ENCODE assay signal across 29 cellular contexts in genomic region chr22:48093981-48094380, GRCh38.
"Had no signal": no experiment of that assay in that cellular context is flagged by ENCODE, and none has a peak within 500 bp of the region (broad histone marks: within the 10 kb centered on the region; RNA-seq: fewer than 3 reads in every experiment).

No MANE protein-coding gene starts in this region.

- H3K4me1 ChIP-seq: body of pancreas had no signal

- DNase-seq: activated CD4-positive, alpha-beta memory T cell treated with anti-CD3 and anti-CD28 coated beads for 36 hours; activated CD4-positive, alpha-beta T cell treated with anti-CD3 and anti-CD28 coated beads, Interleukin-2, amount 10 ng/mL, durations not matched to agents 7 days and 5 days; activated CD4-positive, CD25-positive, alpha-beta regulatory T cell; activated naive CD4-positive, alpha-beta T cell treated with Interleukin-2 at 50 U/mL for 16 hours; activated naive CD8-positive, alpha-beta T cell treated with anti-CD3 and anti-CD28 coated beads, Interleukin-2, amount 50 U/mL, for 24 hours; activated T-cell treated with anti-CD3 and anti-CD28 coated beads, Interleukin-2, amount 50 U/mL, for 72 hours; amniotic stem cell; body of pancreas; central memory CD4-positive, alpha-beta T cell; KBM-7; NCI-H1930; NCI-H2171; NCI-H2227 treated with DMSO at 0.1 percent for 48 hours; NCI-H446 treated with DMSO at 0.1 percent for 48 hours; NCI-H526; NCI-H82; OCI-M1; RPMI8226; T-cell; T-helper 2 cell; T1000 had no signal

- H3K9me3 ChIP-seq: ascending aorta, body of pancreas had no signal

- H3K27me3 ChIP-seq: ascending aorta, body of pancreas had no signal

- H3K27ac ChIP-seq: ascending aorta, body of pancreas, SK-N-MC, VCaP had no signal

- ATAC-seq: activated naive CD4-positive, alpha-beta T cell treated with anti-CD3 and anti-CD28 coated beads, Interleukin-2, amount 50 U/mL, for 72 hours; activated naive CD8-positive, alpha-beta T cell treated with anti-CD3 and anti-CD28 coated beads, Interleukin-2, amount 50 U/mL, for 24 hours; activated T-cell treated with anti-CD3 and anti-CD28 coated beads, Interleukin-2, amount 50 U/mL, for 72 hours; body of pancreas; Panc1; Right ventricle myocardium inferior; T-cell had no signal

- FAIRE-seq: bronchial epithelial cell, TTC549 had no signal

- H3K4me3 ChIP-seq: ascending aorta, body of pancreas, SK-N-MC had no signal

- H3K36me3 ChIP-seq: ascending aorta had no signal
